1 cellular context compared by ENCODE assay signal in genomic region chr11:1070594-1071462, GRCh38.
TF ChIP-seq lines count a peak whose summit lies in the region.

No MANE protein-coding gene starts in this region.

TF ChIP-seq in A549, 52 proteins besides CTCF, POLR2A, EP300 and RAD21 (continued from another document):
- TF ChIP-seq PHF8 (IDR thresholded peaks at IDR 0.05; ENCODE audit: borderline replicate concordance, low read depth) (no peak), NR3C1 (IDR thresholded peaks at IDR 0.05) (no peak), CBX8 (IDR thresholded peaks at IDR 0.05) (no peak)
